ENCODE assay signal across 8 cellular contexts in genomic region chr15:86231864-86232801, GRCh38.
A peak's percentile ranks its signal among the peaks of the same experiment; 100 is the strongest.
DNase-seq lines count a peak whose midpoint lies in the region; ATAC-seq and TF ChIP-seq lines count a peak whose summit lies in the region.

No MANE protein-coding gene starts in this region.

- CTCF ChIA-PET in GM10248 (lab: Yijun Ruan, JAX) (interaction anchor here (1.0 to 2.9 kb wide), 7 partner anchors 8 to 511 kb away, joined by 3 to 21 read pairs (median 3); no protein-coding TSS in a partner anchor), HEK293T (lab: Yijun Ruan, JAX) (interaction anchor here (0.6 to 3.0 kb wide), 10 partner anchors 12 to 530 kb away, joined by 3 to 29 read pairs (median 3); no protein-coding TSS in a partner anchor)

- H3K4me1 Mint-ChIP-seq in glutamatergic neuron (ENCODE audit: low read depth, unreplicated experiment): peaks cover 30% of the 10 kb centered on the region

- peaks cover 4% of the 10 kb centered on the region for H3K27me3 Mint-ChIP-seq in glutamatergic neuron (ENCODE audit: unreplicated experiment)

- H3K36me3 Mint-ChIP-seq in glutamatergic neuron (ENCODE audit: unreplicated experiment): no peaks in the 10 kb centered on the region

- H3K4me3 Mint-ChIP-seq in glutamatergic neuron (ENCODE audit: unreplicated experiment): peak overlapping the region; percentile 14

- H3K9me3 Mint-ChIP-seq in glutamatergic neuron (ENCODE audit: unreplicated experiment): peaks cover 4% of the 10 kb centered on the region

- intact Hi-C loops in sciatic nerve (cut with DNase I): no loop called here

- no peak overlapping the region for H3K27ac Mint-ChIP-seq in glutamatergic neuron (ENCODE audit: unreplicated experiment)

- DNase-seq in GM10248 (ENCODE audit: extremely low spot score) (peak; percentile 39), HEK293T (ENCODE audit: extremely low spot score) (peak; percentile 56), NCI-H526 (lab: John Stamatoyannopoulos, UW) (peak; percentile 11 to 70), activated T-cell treated with anti-CD3 and anti-CD28 coated beads for 24 hours (ENCODE audit: low read depth) (peak; percentile 20), glutamatergic neuron (peak; percentile 51), sciatic nerve (ENCODE audit: low spot score) (peak; percentile 62), glomerular visceral epithelial cell (ENCODE audit: extremely low spot score) (no peak), OCI-M2 (lab: John Stamatoyannopoulos, UW; ENCODE audit: unreplicated experiment) (no peak)

- TF ChIP-seq CTCF in GM10248 (IDR thresholded peaks at IDR 0.05; ENCODE audit: control extremely low read depth, extremely low read depth, low read depth, missing control alignments): peak; percentile 56
- peak; percentile 77 for TF ChIP-seq CTCF in glutamatergic neuron (IDR thresholded peaks at IDR 0.05; ENCODE audit: partially characterized antibody, unreplicated experiment)

- POLR2A ChIA-PET in GM10248 (lab: Yijun Ruan, JAX): interaction anchor here (0.6 kb wide), 1 partner anchor 81 kb away, joined by 3 read pairs; no protein-coding TSS in a partner anchor
- POLR2A ChIA-PET in HEK293T (lab: Yijun Ruan, JAX): interaction anchor here (1.2 kb wide), 1 partner anchor 146 kb away, joined by 3 read pairs; no protein-coding TSS in a partner anchor

- ATAC-seq in sciatic nerve: peak; percentile 67

TF ChIP-seq in HEK293T, 16 proteins besides CTCF, POLR2A, EP300 and RAD21:
- TF ChIP-seq FOXA1 (IDR thresholded peaks at IDR 0.05) (no peak), TARDBP (IDR thresholded peaks at IDR 0.05) (no peak), FOXK2 (IDR thresholded peaks at IDR 0.05) (no peak), BHLHE40 (IDR thresholded peaks at IDR 0.05; ENCODE audit: borderline replicate concordance) (no peak)

Comparison
In these comparisons a context has a peak if more than half of its experiments do, and no peak if none do; other contexts are left out.
1. DNase-seq: peak in GM10248 (single experiment), HEK293T (single experiment), NCI-H526 (2 of 2), activated T-cell treated with anti-CD3 and anti-CD28 coated beads for 24 hours (single experiment), glutamatergic neuron (single experiment) and sciatic nerve (single experiment); none in glomerular visceral epithelial cell (single experiment) and OCI-M2 (single experiment).